In the genomic region with DNA sequence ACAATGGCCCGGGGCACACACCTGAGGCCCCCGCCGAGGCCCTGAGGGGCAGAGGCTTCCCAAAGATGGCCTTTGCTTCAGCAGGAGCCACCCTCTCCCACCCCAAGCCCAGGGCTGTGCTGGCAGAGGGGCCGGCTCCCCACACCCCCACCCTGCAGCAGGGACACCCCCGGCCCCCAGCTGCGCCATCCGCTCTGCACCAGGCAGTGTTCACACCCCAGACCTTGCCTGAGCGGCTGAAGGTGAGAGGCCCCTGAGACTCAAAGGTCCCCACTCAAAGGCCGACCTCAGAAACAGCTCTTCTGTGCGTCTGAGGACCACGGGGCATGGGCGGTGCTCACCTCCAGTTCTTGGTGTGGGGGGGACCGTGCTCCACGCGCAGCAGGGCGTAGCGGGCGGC, we compare ENCODE assay signal across 14 cellular contexts. TPM values are rescaled to one million over a fixed set of nuclear protein-coding genes. Genes with fewer than 3 reads are reported as not detected.
DNase-seq lines count a peak whose midpoint lies in the region; ATAC-seq and TF ChIP-seq lines count a peak whose summit lies in the region.
"Had no signal": no experiment of that assay in that cellular context is flagged by ENCODE, and none has a peak within 500 bp of the region (broad histone marks: within the 10 kb centered on the region; RNA-seq: fewer than 3 reads in every experiment).

No MANE protein-coding gene starts in this region.

- H3K27ac ChIP-seq in lower lobe of right lung = no peak overlapping the region
- no peak overlapping the region for H3K27ac ChIP-seq in colonic mucosa
- H3K27ac ChIP-seq: C4-2B had no signal

- CTCF ChIA-PET in WTC11 (lab: Charles Lee) = no interaction called here

- DNase-seq in T-helper 17 cell (no peak), WTC11 (ENCODE audit: low spot score) (no peak), lower lobe of right lung (no peak), islet precursor cell (no peak), colonic mucosa (no peak)
- DNase-seq: BE2C; CD4-positive, alpha-beta memory T cell; DMS79; GOT3 had no signal

- H3K4me1 ChIP-seq in lower lobe of right lung = no peaks in the 10 kb centered on the region
- H3K4me1 ChIP-seq in colonic mucosa = no peaks in the 10 kb centered on the region
- H3K4me1 ChIP-seq: A549, BE2C, HAP-1 had no signal

- H3K36me3 ChIP-seq in lower lobe of right lung (peaks cover 65% of the 10 kb centered on the region), colonic mucosa (peaks cover 13% of the 10 kb centered on the region)
- H3K36me3 ChIP-seq: BE2C, HAP-1 had no signal

- H3K4me3 Mint-ChIP-seq in T-helper 17 cell (no peak overlapping the region), WTC11 (no peak overlapping the region)
- no peak overlapping the region for H3K4me3 Mint-ChIP-seq in stimulated activated memory B cell treated with anti-CD40 and anti-IgM and Interleukin-4, amounts not matched to agents 10 μg/mL and 1 μg/mL and 100 μg/mL, for 72 hours

- TF ChIP-seq CTCF in WTC11 (IDR thresholded peaks at IDR 0.05) (no peak), lower lobe of right lung (IDR thresholded peaks at IDR 0.05) (no peak), colonic mucosa (IDR thresholded peaks at IDR 0.05) (no peak)

- POLR2A ChIA-PET in WTC11 (lab: Charles Lee) = no interaction called here

- H3K27ac Mint-ChIP-seq in T-helper 17 cell = no peak overlapping the region
- peak overlapping the region; percentile 19; the same call in 1 of the 2 replicates for H3K27ac Mint-ChIP-seq in WTC11
- H3K27ac Mint-ChIP-seq in stimulated activated memory B cell treated with anti-CD40 and anti-IgM and Interleukin-4, amounts not matched to agents 10 μg/mL and 1 μg/mL and 100 μg/mL, for 72 hours = no peak overlapping the region
- H3K27ac Mint-ChIP-seq: CD4-positive, alpha-beta memory T cell had no signal

- H3K27me3 ChIP-seq in lower lobe of right lung (ENCODE audit: low read depth) (no peaks in the 10 kb centered on the region), colonic mucosa (no peaks in the 10 kb centered on the region)
- H3K27me3 ChIP-seq: BE2C had no signal

- H3K4me3 ChIP-seq in lower lobe of right lung (no peak overlapping the region), colonic mucosa (no peak overlapping the region)
- H3K4me3 ChIP-seq: A549, HAP-1 had no signal

- no peaks in the 10 kb centered on the region for H3K9me3 ChIP-seq in T-helper 17 cell (ENCODE audit: control insufficient read depth, low read length, poor library complexity, severe bottlenecking)
- H3K9me3 ChIP-seq in lower lobe of right lung = no peaks in the 10 kb centered on the region
- no peaks in the 10 kb centered on the region for H3K9me3 ChIP-seq in colonic mucosa
- H3K9me3 ChIP-seq: A549, BE2C, HAP-1 had no signal

- H3K4me1 Mint-ChIP-seq in T-helper 17 cell (peaks cover 5% of the 10 kb centered on the region), WTC11 (no peaks in the 10 kb centered on the region)
- H3K4me1 Mint-ChIP-seq in stimulated activated memory B cell treated with anti-CD40 and anti-IgM and Interleukin-4, amounts not matched to agents 10 μg/mL and 1 μg/mL and 100 μg/mL, for 72 hours = no peaks in the 10 kb centered on the region

- no peak overlapping the region for H3K9ac ChIP-seq in colonic mucosa (ENCODE audit: low read depth in 2 of 2, low read length in 2 of 2)

- ATAC-seq in T-helper 17 cell (peak; percentile 4), WTC11 (no peak), lower lobe of right lung (peak; percentile 3 to 36), GM19328 (IDR thresholded peaks at IDR 0.05; ENCODE audit: unreplicated experiment) (no peak)
- ATAC-seq in stimulated activated memory B cell treated with anti-CD40 and anti-IgM and Interleukin-4, amounts not matched to agents 10 μg/mL and 1 μg/mL and 100 μg/mL, for 72 hours = peak; percentile 37
- ATAC-seq: A549 had no signal

- intact Hi-C loops in lower lobe of right lung (cut with DNase I) = no loop called here
- intact Hi-C loops in colonic mucosa (cut with DNase I) = no loop called here

- H3K36me3 Mint-ChIP-seq in T-helper 17 cell (ENCODE audit: low read depth) (no peaks in the 10 kb centered on the region), WTC11 (no peaks in the 10 kb centered on the region; the same call in none of the 2 replicates)
- peaks cover 24% of the 10 kb centered on the region for H3K36me3 Mint-ChIP-seq in stimulated activated memory B cell treated with anti-CD40 and anti-IgM and Interleukin-4, amounts not matched to agents 10 μg/mL and 1 μg/mL and 100 μg/mL, for 72 hours

- H3K27me3 Mint-ChIP-seq in T-helper 17 cell (no peaks in the 10 kb centered on the region), WTC11 (ENCODE audit: low read depth) (no peaks in the 10 kb centered on the region)
- H3K27me3 Mint-ChIP-seq in stimulated activated memory B cell treated with anti-CD40 and anti-IgM and Interleukin-4, amounts not matched to agents 10 μg/mL and 1 μg/mL and 100 μg/mL, for 72 hours = no peaks in the 10 kb centered on the region
- H3K27me3 Mint-ChIP-seq: CD4-positive, alpha-beta memory T cell had no signal

- no peaks in the 10 kb centered on the region for H3K9me3 Mint-ChIP-seq in WTC11
- no peaks in the 10 kb centered on the region for H3K9me3 Mint-ChIP-seq in stimulated activated memory B cell treated with anti-CD40 and anti-IgM and Interleukin-4, amounts not matched to agents 10 μg/mL and 1 μg/mL and 100 μg/mL, for 72 hours
- H3K9me3 Mint-ChIP-seq: CD4-positive, alpha-beta memory T cell had no signal

TF ChIP-seq in WTC11, 78 proteins besides CTCF, POLR2A, EP300 and RAD21:
- TF ChIP-seq FOXP1 (CRISPR knock-in tag; IDR thresholded peaks at IDR 0.05; ENCODE audit: borderline replicate concordance) (no peak), MAX (CRISPR knock-in tag; IDR thresholded peaks at IDR 0.05) (no peak), NFE2L1 (CRISPR knock-in tag; IDR thresholded peaks at IDR 0.05) (no peak), HMGA2 (CRISPR knock-in tag; IDR thresholded peaks at IDR 0.05) (no peak), TEAD4 (CRISPR knock-in tag; IDR thresholded peaks at IDR 0.05) (no peak), GABPB1 (CRISPR knock-in tag; IDR thresholded peaks at IDR 0.05) (no peak), NR1H2 (CRISPR knock-in tag; IDR thresholded peaks at IDR 0.05) (no peak), ZNF671 (CRISPR knock-in tag; IDR thresholded peaks at IDR 0.05) (no peak), E2F1 (CRISPR knock-in tag; IDR thresholded peaks at IDR 0.05) (no peak), MYBL2 (CRISPR knock-in tag; IDR thresholded peaks at IDR 0.05) (no peak), SP1 (CRISPR knock-in tag; conservative IDR thresholded peaks at IDR 0.05) (no peak)
- TF ChIP-seq, protein P1, sequence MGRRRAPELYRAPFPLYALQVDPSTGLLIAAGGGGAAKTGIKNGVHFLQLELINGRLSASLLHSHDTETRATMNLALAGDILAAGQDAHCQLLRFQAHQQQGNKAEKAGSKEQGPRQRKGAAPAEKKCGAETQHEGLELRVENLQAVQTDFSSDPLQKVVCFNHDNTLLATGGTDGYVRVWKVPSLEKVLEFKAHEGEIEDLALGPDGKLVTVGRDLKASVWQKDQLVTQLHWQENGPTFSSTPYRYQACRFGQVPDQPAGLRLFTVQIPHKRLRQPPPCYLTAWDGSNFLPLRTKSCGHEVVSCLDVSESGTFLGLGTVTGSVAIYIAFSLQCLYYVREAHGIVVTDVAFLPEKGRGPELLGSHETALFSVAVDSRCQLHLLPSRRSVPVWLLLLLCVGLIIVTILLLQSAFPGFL (CRISPR knock-in tag; IDR thresholded peaks at IDR 0.05; ENCODE audit: borderline replicate concordance) = no peak

RNA-seq across cellular contexts. Expression of gene SLC12A7, which starts 37.6 kb away (rescaled TPM):
- total RNA-seq in T-helper 17 cell = 10 to 100 TPM; 36.6 to 88.0 TPM
- total RNA-seq in WTC11 (2021) = 28.1 to 29.9 TPM (median 29.9 TPM) in 3 replicates
- total RNA-seq in lower lobe of right lung = 49.5 TPM
- total RNA-seq in colonic mucosa = 10 to 100 TPM; 64.6 to 81.2 TPM

Comparison
In these comparisons a context has a peak if more than half of its experiments do, and no peak if none do; other contexts are left out.
1. ATAC-seq: peak in T-helper 17 cell (single experiment), lower lobe of right lung (2 of 2) and stimulated activated memory B cell treated with anti-CD40 and anti-IgM and Interleukin-4, amounts not matched to agents 10 μg/mL and 1 μg/mL and 100 μg/mL, for 72 hours (single experiment); none in WTC11 (single experiment) and GM19328 (single experiment).